Comparison of ENCODE assay signal across 25 cellular contexts in the genomic region with DNA sequence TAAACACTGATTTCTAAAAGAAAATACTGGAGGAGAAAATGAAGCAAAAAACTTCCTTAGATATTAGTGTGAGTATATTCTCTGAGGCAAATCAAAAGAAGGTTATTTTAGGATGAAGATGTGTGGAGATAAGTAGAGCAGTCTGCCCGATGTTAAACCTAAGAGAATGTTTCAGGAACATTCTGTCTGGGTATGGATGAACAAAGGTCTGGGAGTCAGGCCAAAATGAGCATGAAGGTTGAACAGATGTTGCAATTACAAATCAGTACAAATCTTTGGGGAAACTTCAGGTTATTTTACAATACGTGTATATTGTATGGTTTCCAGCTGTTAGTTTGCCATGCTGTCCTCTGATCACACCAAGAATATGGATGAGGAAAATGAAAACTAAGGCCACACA.
"Had no signal": no experiment of that assay in that cellular context is flagged by ENCODE, and none has a peak within 500 bp of the region (broad histone marks: within the 10 kb centered on the region; RNA-seq: fewer than 3 reads in every experiment).

No MANE protein-coding gene starts in this region.

- H3K4me3 ChIP-seq: esophagus muscularis mucosa, gastrocnemius medialis, heart right ventricle, left lung, lung, neural progenitor cell, ovary, testis, tibial nerve, upper lobe of right lung, vagina had no signal

- H2AFZ ChIP-seq: neural progenitor cell had no signal

- DNase-seq: effector memory CD8-positive, alpha-beta T cell; gastrocnemius medialis; heart right ventricle; hypothalamus; islet precursor cell; left lung; mesenchymal stem cell; midbrain; nucleus accumbens; ovary; right cardiac atrium; stimulated activated CD4-positive, alpha-beta T cell treated with anti-CD3 and anti-CD28 coated beads, Interleukin-15, amount 100 ng/mL, for 24 hours; stimulated activated CD4-positive, alpha-beta T cell treated with anti-CD3 and anti-CD28 coated beads, Interleukin-1b, Interleukin-23, amount 100 ng/mL, for 48 hours; stimulated activated CD4-positive, alpha-beta T cell treated with anti-CD3 and anti-CD28 coated beads, Interleukin-4, amount 100 ng/mL, for 24 hours; stimulated activated naive CD8-positive, alpha-beta T cell treated with anti-CD3 and anti-CD28 coated beads, Interleukin-15, amount 100 ng/mL, for 72 hours; testis; upper lobe of right lung had no signal

- ATAC-seq: effector memory CD8-positive, alpha-beta T cell; gastrocnemius medialis; heart right ventricle; left lung; natural killer cell treated with Interleukin-12 subunit alpha and Interleukin-12 subunit beta and Interleukin-15 and Interleukin-18, amount 100 ng/mL, for 72 hours; right cardiac atrium; stimulated activated memory B cell treated with anti-CD40 and anti-IgM and Interleukin-4, amounts not matched to agents 10 μg/mL and 1 μg/mL and 100 μg/mL, for 72 hours; stimulated activated naive CD8-positive, alpha-beta T cell treated with anti-CD3 and anti-CD28 coated beads, Interleukin-15, amount 100 ng/mL, for 72 hours; upper lobe of right lung had no signal

- H3K27ac ChIP-seq: epithelial cell of prostate, esophagus muscularis mucosa, gastrocnemius medialis, heart right ventricle, left lung, neural progenitor cell, ovary, testis, tibial nerve, upper lobe of right lung, vagina had no signal

- H3K4me1 ChIP-seq: esophagus muscularis mucosa, gastrocnemius medialis, heart right ventricle, left lung, neural progenitor cell, testis, tibial nerve, upper lobe of right lung, vagina had no signal

- H3K9ac ChIP-seq: neural progenitor cell had no signal

- H3K9me3 ChIP-seq: esophagus muscularis mucosa, gastrocnemius medialis, left lung, ovary, testis, tibial nerve, upper lobe of right lung, vagina had no signal

- H3K36me3 ChIP-seq: esophagus muscularis mucosa, gastrocnemius medialis, heart right ventricle, left lung, neural progenitor cell, ovary, tibial nerve, upper lobe of right lung, vagina had no signal

- H3K4me2 ChIP-seq: neural progenitor cell had no signal

- H3K27me3 ChIP-seq: esophagus muscularis mucosa, gastrocnemius medialis, heart right ventricle, left lung, neural progenitor cell, ovary, testis, tibial nerve, upper lobe of right lung, vagina had no signal
